26 cellular contexts compared by ENCODE assay signal in genomic region chr7:30511973-30512662, GRCh38. TPM values are rescaled to one million over a fixed set of nuclear protein-coding genes. Genes with fewer than 3 reads are reported as not detected.
DNase-seq lines count a peak whose midpoint lies in the region; ATAC-seq and TF ChIP-seq lines count a peak whose summit lies in the region.
"Had no signal": no experiment of that assay in that cellular context is flagged by ENCODE, and none has a peak within 500 bp of the region (broad histone marks: within the 10 kb centered on the region; RNA-seq: fewer than 3 reads in every experiment).

No MANE protein-coding gene starts in this region.

- H2AFZ ChIP-seq in SK-N-SH (ENCODE audit: low read depth) (no peak overlapping the region), Karpas-422 (ENCODE audit: low read length) (no peak overlapping the region), neural progenitor cell (replicated peaks) (no peak overlapping the region)

- H3K4me3 Mint-ChIP-seq in T-helper 17 cell (no peak overlapping the region), neural progenitor cell (no peak overlapping the region)
- H3K4me3 Mint-ChIP-seq in CD8-positive, alpha-beta T cell: no peak overlapping the region
- H3K4me3 Mint-ChIP-seq: activated CD4-positive, alpha-beta T cell treated with anti-CD3 and anti-CD28 coated beads, Interleukin-2, amount 10 ng/mL, durations not matched to agents 24 days and 14 days; activated naive CD4-positive, alpha-beta T cell treated with anti-CD3 and anti-CD28 coated beads, Interleukin-2, amount 10 ng/mL, durations not matched to agents 7 days and 5 days; brain; naive thymus-derived CD4-positive, alpha-beta T cell; stimulated activated naive CD8-positive, alpha-beta T cell treated with anti-CD3 and anti-CD28 coated beads, Interleukin-15, Interleukin-2, amounts not matched to agents 100 ng/mL and 50 ng/mL, for 24 hours; T-helper 2 cell treated with Interferon-gamma antibody and Interleukin-4, amounts not matched to agents 5 μg/mL and 100 μg/mL, for 36 hours had no signal

- intact Hi-C loops in CD8-positive, alpha-beta T cell (cut with DNase I, micrococcal nuclease): loop anchor here in 1 of 2 experiments (2.0 kb wide), 1 partner anchor 229 kb away; no protein-coding TSS in a partner anchor

- 82% methylated on average over 1 of the region's 1 CpG for WGBS in SK-N-SH (ENCODE audit: low lambda C conversion rate)

- H3K9me2 ChIP-seq in SK-N-SH (no peaks in the 10 kb centered on the region), Karpas-422 (replicated peaks; ENCODE audit: insufficient read depth, low read length) (no peaks in the 10 kb centered on the region)

- H3K4me1 ChIP-seq in SK-N-SH (ENCODE audit: control insufficient read depth in 1 of 2, insufficient read depth in 2 of 2, low read depth in 1 of 2, low read length in 1 of 2) (peaks cover 0 to 10% of the 10 kb centered on the region in 2 experiments; a peak in 2 of 4 replicates), Karpas-422 (ENCODE audit: low read length) (no peaks in the 10 kb centered on the region), neural progenitor cell (peaks cover 11% of the 10 kb centered on the region)
- no peaks in the 10 kb centered on the region for H3K4me1 ChIP-seq in CD8-positive, alpha-beta T cell (ENCODE audit: insufficient read depth, low read length)

- H3K27ac Mint-ChIP-seq in T-helper 17 cell (peak overlapping the region; percentile 67), neural progenitor cell (peak overlapping the region; percentile 66)
- H3K27ac Mint-ChIP-seq in CD8-positive, alpha-beta T cell: no peak overlapping the region
- H3K27ac Mint-ChIP-seq: activated CD4-positive, alpha-beta T cell treated with anti-CD3 and anti-CD28 coated beads, Interleukin-2, amount 10 ng/mL, durations not matched to agents 24 days and 14 days; activated naive CD4-positive, alpha-beta T cell treated with anti-CD3 and anti-CD28 coated beads, Interleukin-2, amount 10 ng/mL, durations not matched to agents 7 days and 5 days; CD8-positive, alpha-beta memory T cell; stimulated activated naive CD8-positive, alpha-beta T cell treated with anti-CD3 and anti-CD28 coated beads, Interleukin-15, Interleukin-2, amounts not matched to agents 100 ng/mL and 50 ng/mL, for 24 hours; T-helper 2 cell treated with Interferon-gamma antibody and Interleukin-4, amounts not matched to agents 5 μg/mL and 100 μg/mL, for 36 hours had no signal

- H3K27me3 Mint-ChIP-seq in T-helper 17 cell (no peaks in the 10 kb centered on the region), neural progenitor cell (ENCODE audit: insufficient read depth, low read depth) (peaks cover 1% of the 10 kb centered on the region)
- H3K27me3 Mint-ChIP-seq in CD8-positive, alpha-beta T cell (ENCODE audit: low read depth): no peaks in the 10 kb centered on the region
- H3K27me3 Mint-ChIP-seq: activated CD4-positive, alpha-beta T cell treated with anti-CD3 and anti-CD28 coated beads, Interleukin-2, amount 10 ng/mL, durations not matched to agents 24 days and 14 days; activated naive CD4-positive, alpha-beta T cell treated with anti-CD3 and anti-CD28 coated beads, Interleukin-2, amount 10 ng/mL, durations not matched to agents 7 days and 5 days; naive thymus-derived CD4-positive, alpha-beta T cell; stimulated activated naive CD8-positive, alpha-beta T cell treated with anti-CD3 and anti-CD28 coated beads, Interleukin-15, Interleukin-2, amounts not matched to agents 100 ng/mL and 50 ng/mL, for 24 hours had no signal

- no peak overlapping the region for H3K4me3 ChIP-seq in SK-N-SH (ENCODE audit: low read depth in 2 of 2, low read length in 1 of 2)
- H3K4me3 ChIP-seq in Karpas-422 (ENCODE audit: low read length): no peak overlapping the region
- no peak overlapping the region for H3K4me3 ChIP-seq in neural progenitor cell
- H3K4me3 ChIP-seq in CD8-positive, alpha-beta T cell (ENCODE audit: low read depth, low read length): no peak overlapping the region
- H3K4me3 ChIP-seq: HAP-1, SK-N-MC, thyroid gland had no signal

- no peaks in the 10 kb centered on the region for H3K27me3 ChIP-seq in SK-N-SH (ENCODE audit: insufficient read depth)
- H3K27me3 ChIP-seq in Karpas-422 (ENCODE audit: low read length): no peaks in the 10 kb centered on the region
- no peaks in the 10 kb centered on the region for H3K27me3 ChIP-seq in neural progenitor cell
- no peaks in the 10 kb centered on the region for H3K27me3 ChIP-seq in CD8-positive, alpha-beta T cell (ENCODE audit: insufficient read depth, low read length)
- H3K27me3 ChIP-seq: thyroid gland had no signal

- H3K36me3 ChIP-seq in SK-N-SH (replicated peaks in 1 of 2; ENCODE audit: control insufficient read depth in 1 of 2, insufficient read depth in 2 of 2, low read length in 1 of 2): no peaks in the 10 kb centered on the region
- H3K36me3 ChIP-seq in Karpas-422 (ENCODE audit: insufficient read depth, low read length): no peaks in the 10 kb centered on the region
- H3K36me3 ChIP-seq in neural progenitor cell: no peaks in the 10 kb centered on the region
- H3K36me3 ChIP-seq in CD8-positive, alpha-beta T cell (ENCODE audit: insufficient read depth, low read length): no peaks in the 10 kb centered on the region
- H3K36me3 ChIP-seq: HAP-1, thyroid gland had no signal

- peaks cover 11% of the 10 kb centered on the region for H3K4me1 Mint-ChIP-seq in T-helper 17 cell
- peaks cover 14% of the 10 kb centered on the region for H3K4me1 Mint-ChIP-seq in neural progenitor cell
- no peaks in the 10 kb centered on the region for H3K4me1 Mint-ChIP-seq in CD8-positive, alpha-beta T cell (ENCODE audit: low read depth)
- H3K4me1 Mint-ChIP-seq: activated naive CD4-positive, alpha-beta T cell treated with anti-CD3 and anti-CD28 coated beads, Interleukin-2, amount 10 ng/mL, durations not matched to agents 7 days and 5 days; CD8-positive, alpha-beta memory T cell had no signal

- TF ChIP-seq CTCF in SK-N-SH (IDR thresholded peaks at IDR 0.05): no peak
- no peak for TF ChIP-seq CTCF in neural progenitor cell (IDR thresholded peaks at IDR 0.05)
- TF ChIP-seq CTCF in CD8-positive, alpha-beta T cell (IDR thresholded peaks at IDR 0.05): no peak

- ATAC-seq in SK-N-SH treated with all-trans-retinoic acid at 6 μM for 48 hours (peak; percentile 39; the same call in 1 of the 3 replicates), T-helper 17 cell (no peak), GM21786 (IDR thresholded peaks at IDR 0.05; ENCODE audit: unreplicated experiment) (no peak)
- no peak for ATAC-seq in CD8-positive, alpha-beta T cell
- ATAC-seq: naive thymus-derived CD4-positive, alpha-beta T cell had no signal

- no peaks in the 10 kb centered on the region for H3K79me2 ChIP-seq in SK-N-SH (ENCODE audit: insufficient read depth)
- no peaks in the 10 kb centered on the region for H3K79me2 ChIP-seq in Karpas-422 (ENCODE audit: low read length)
- no peaks in the 10 kb centered on the region for H3K79me2 ChIP-seq in neural progenitor cell (ENCODE audit: low read depth)

- peaks cover 5% of the 10 kb centered on the region for H3K9me3 Mint-ChIP-seq in neural progenitor cell
- no peaks in the 10 kb centered on the region for H3K9me3 Mint-ChIP-seq in CD8-positive, alpha-beta T cell
- H3K9me3 Mint-ChIP-seq: CD8-positive, alpha-beta memory T cell; stimulated activated naive CD8-positive, alpha-beta T cell treated with anti-CD3 and anti-CD28 coated beads, Interleukin-15, Interleukin-2, amounts not matched to agents 100 ng/mL and 50 ng/mL, for 24 hours had no signal

- H3F3A ChIP-seq in SK-N-SH (replicated peaks; ENCODE audit: insufficient read depth) (no peaks in the 10 kb centered on the region), neural progenitor cell (ENCODE audit: low read depth) (peaks cover 14% of the 10 kb centered on the region)

- H3K4me2 ChIP-seq in SK-N-SH: no peak overlapping the region
- no peak overlapping the region for H3K4me2 ChIP-seq in Karpas-422 (ENCODE audit: low read depth, low read length, poor library complexity, severe bottlenecking)
- H3K4me2 ChIP-seq in neural progenitor cell: no peak overlapping the region

- DNase-seq in SK-N-SH (no peak), Karpas-422 (peak; percentile 41), T-helper 17 cell (no peak), neural progenitor cell (ENCODE audit: low spot score) (peak; percentile 31)
- DNase-seq in central memory CD4-positive, alpha-beta T cell: no peak
- no peak for DNase-seq in CD8-positive, alpha-beta T cell
- DNase-seq: activated CD4-positive, alpha-beta T cell treated with anti-CD3 and anti-CD28 coated beads, Interleukin-2, amount 10 ng/mL, durations not matched to agents 24 days and 14 days; activated naive CD4-positive, alpha-beta T cell treated with anti-CD3 and anti-CD28 coated beads, Interleukin-2, amount 10 ng/mL, durations not matched to agents 7 days and 5 days; activated T-cell treated with anti-CD3 and anti-CD28 coated beads, Interleukin-2, amount 50 U/mL, for 48 hours; CD8-positive, alpha-beta memory T cell; DMS153; effector memory CD4-positive, alpha-beta T cell; midbrain; naive thymus-derived CD4-positive, alpha-beta T cell; NCI-H1694 treated with DMSO at 0.1 percent for 48 hours; NCI-H2171 treated with DMSO at 0.1 percent for 48 hours; NCI-H524 treated with DMSO at 0.1 percent for 48 hours; RPMI8226; thyroid gland had no signal

- H3K27ac ChIP-seq in SK-N-SH (ENCODE audit: low read depth in 2 of 2, low read length in 1 of 2) (no peak overlapping the region), Karpas-422 (ENCODE audit: low read length) (no peak overlapping the region), neural progenitor cell (no peak overlapping the region)
- H3K27ac ChIP-seq in CD8-positive, alpha-beta T cell (ENCODE audit: low read depth, low read length): no peak overlapping the region
- H3K27ac ChIP-seq: SK-N-MC, thyroid gland had no signal

- H4K20me1 ChIP-seq in SK-N-SH (ENCODE audit: insufficient read depth) (no peaks in the 10 kb centered on the region), Karpas-422 (ENCODE audit: insufficient read depth, low read depth, low read length) (no peaks in the 10 kb centered on the region), neural progenitor cell (ENCODE audit: low read depth) (no peaks in the 10 kb centered on the region)

- H3K36me3 Mint-ChIP-seq in T-helper 17 cell (ENCODE audit: low read depth) (no peaks in the 10 kb centered on the region), neural progenitor cell (peaks cover 2% of the 10 kb centered on the region)
- H3K36me3 Mint-ChIP-seq in CD8-positive, alpha-beta T cell: peaks cover 2% of the 10 kb centered on the region
- H3K36me3 Mint-ChIP-seq: brain had no signal

- POLR2A ChIA-PET in SK-N-SH (lab: Yijun Ruan, JAX): interaction anchor here (1.0 kb wide), 1 partner anchor 82 kb away, joined by 4 read pairs; no protein-coding TSS in a partner anchor
- POLR2A ChIA-PET in CD8-positive, alpha-beta T cell (lab: Charles Lee): no interaction called here

- H3K9me3 ChIP-seq in SK-N-SH (no peaks in the 10 kb centered on the region), Karpas-422 (ENCODE audit: low read length) (no peaks in the 10 kb centered on the region), T-helper 17 cell (ENCODE audit: control insufficient read depth, low read length, poor library complexity, severe bottlenecking) (no peaks in the 10 kb centered on the region), neural progenitor cell (ENCODE audit: low read depth) (no peaks in the 10 kb centered on the region)
- H3K9me3 ChIP-seq in CD8-positive, alpha-beta T cell (ENCODE audit: low read length): no peaks in the 10 kb centered on the region
- H3K9me3 ChIP-seq: HAP-1, thyroid gland had no signal

- H3K9ac ChIP-seq in SK-N-SH (no peak overlapping the region), Karpas-422 (ENCODE audit: low read length) (no peak overlapping the region), neural progenitor cell (no peak overlapping the region)

- no peak for TF ChIP-seq EP300 in SK-N-SH (IDR thresholded peaks at IDR 0.05; ENCODE audit: borderline replicate concordance in 1 of 2, low read depth in 1 of 2, low read length in 1 of 2)

- CTCF ChIA-PET in SK-N-SH (lab: Yijun Ruan, JAX): interaction anchor here (0.9 to 4.8 kb wide), 9 partner anchors 10 to 348 kb away, joined by 3 to 55 read pairs (median 17); no protein-coding TSS in a partner anchor
- CTCF ChIA-PET in CD8-positive, alpha-beta T cell (lab: Charles Lee): interaction anchor here (1.3 to 1.8 kb wide), 4 partner anchors 10 to 236 kb away, joined by 4 to 13 read pairs (median 4); no protein-coding TSS in a partner anchor

- no peak for TF ChIP-seq RAD21 in SK-N-SH (IDR thresholded peaks at IDR 0.05; ENCODE audit: low read length)

RNA-seq across cellular contexts. Expression of gene GGCT, which starts 7.5 kb away (rescaled TPM):
- 20.8 and 21.8 TPM in 2 replicates for polyA plus RNA-seq in SK-N-SH (2012; rRNA removed)
- 30.8 and 39.4 TPM in 2 replicates for polyA plus RNA-seq in SK-N-SH (2012; cell fraction: cytosol; rRNA removed)
- 10.2 and 10.5 TPM in 2 replicates for polyA plus RNA-seq in SK-N-SH (2012; cell fraction: nucleus; rRNA removed)
- total RNA-seq in Karpas-422 (2014; rRNA removed; shearing (Covaris generic); ENCODE audit: low replicate concordance): 73.5 and 78.1 TPM in 2 replicates
- total RNA-seq in T-helper 17 cell: 1 to 10 TPM; 8.4 to 9.6 TPM
- 97.1 and 160 TPM in 2 replicates for total RNA-seq in neural progenitor cell (ENCODE audit: low replicate concordance)
- 1 to 10 TPM; 5.9 to 6.1 TPM for total RNA-seq in CD8-positive, alpha-beta T cell

RNA-seq across cellular contexts. Expression of gene NOD1, which starts 33.5 kb away (rescaled TPM):
- 5.5 and 5.6 TPM in 2 replicates for polyA plus RNA-seq in SK-N-SH (2012; rRNA removed)
- 3.2 and 3.5 TPM in 2 replicates for polyA plus RNA-seq in SK-N-SH (2012; cell fraction: cytosol; rRNA removed)
- 15.0 and 18.3 TPM in 2 replicates for polyA plus RNA-seq in SK-N-SH (2012; cell fraction: nucleus; rRNA removed)
- total RNA-seq in Karpas-422 (2014; rRNA removed; shearing (Covaris generic); ENCODE audit: low replicate concordance): 4.5 and 6.7 TPM in 2 replicates
- total RNA-seq in T-helper 17 cell (10 to 100 TPM; 15.7 to 18.9 TPM), neural progenitor cell (ENCODE audit: low replicate concordance) (5.0 and 7.4 TPM in 2 replicates)
- total RNA-seq in CD8-positive, alpha-beta T cell: 10 to 100 TPM in 1 of 2 experiments, 1 to 10 TPM in 1; 8.4 to 11.1 TPM

Comparison
In these comparisons a context has a peak if more than half of its experiments do, and no peak if none do; other contexts are left out.
1. DNase-seq: peak in Karpas-422 (single experiment) and neural progenitor cell (single experiment); none in SK-N-SH (single experiment), T-helper 17 cell (0 of 3), central memory CD4-positive, alpha-beta T cell (single experiment) and CD8-positive, alpha-beta T cell (0 of 7).